1 cellular context compared by ENCODE assay signal in the genomic region with DNA sequence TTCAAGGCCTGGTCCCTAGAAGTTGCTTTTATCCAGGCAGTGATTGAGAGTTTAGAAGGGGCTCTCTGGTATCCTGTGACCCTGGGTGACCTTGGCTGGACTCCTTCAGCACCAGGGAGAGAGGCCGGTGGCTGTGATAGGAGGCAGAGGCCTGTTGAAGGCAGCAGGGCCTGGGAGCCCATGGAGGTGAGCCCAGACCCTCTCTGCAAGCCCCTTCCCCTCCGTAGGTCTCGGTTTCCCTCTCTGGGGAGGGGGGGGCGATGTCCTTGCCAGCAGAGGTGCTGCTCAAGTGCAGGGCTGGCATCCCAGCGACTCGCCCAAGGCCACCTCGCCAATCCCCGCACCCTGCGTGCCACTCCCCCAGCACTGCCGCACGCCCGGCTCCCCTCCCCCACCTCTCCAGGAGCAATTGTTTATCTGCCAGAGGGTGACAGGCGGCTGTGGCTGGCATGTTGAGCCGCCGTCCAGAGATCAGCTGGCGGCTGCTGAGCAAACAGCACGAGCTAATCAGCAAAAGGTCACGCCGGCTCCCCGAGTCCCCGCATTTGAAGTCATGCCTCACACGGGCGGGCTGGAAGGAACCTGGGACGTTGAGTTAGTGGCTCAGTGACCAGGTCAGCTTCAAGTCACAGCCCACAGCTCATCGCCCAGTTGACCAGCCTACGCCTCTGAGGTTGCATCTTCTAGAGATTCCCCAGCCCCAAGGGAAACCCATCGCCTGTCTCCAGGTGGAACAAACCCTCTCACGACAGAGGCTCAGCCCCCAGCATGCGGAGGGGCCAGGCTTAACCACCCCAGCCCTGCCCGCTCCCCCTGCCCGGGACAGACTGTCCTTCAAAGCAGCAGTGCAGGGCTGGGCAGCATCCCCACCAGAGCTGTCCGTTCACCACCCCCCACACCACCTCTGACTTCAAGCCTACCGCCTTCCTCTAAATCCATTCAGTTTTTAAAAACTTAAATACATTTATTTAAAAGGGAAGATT.
TF ChIP-seq lines count a peak whose summit lies in the region.

No MANE protein-coding gene starts in this region.

TF ChIP-seq in HepG2, 621 proteins besides CTCF, POLR2A, EP300 and RAD21 (continued from another document and continues in another):
- peak; percentile 89 for TF ChIP-seq CBFB (CRISPR knock-in tag; IDR thresholded peaks at IDR 0.05)
- peak; percentile 63; the same call in 1 of the 2 replicates for TF ChIP-seq CHD2 (IDR thresholded peaks at IDR 0.05; ENCODE audit: low read depth, low read length)
- TF ChIP-seq ZNF737 (CRISPR knock-in tag; IDR thresholded peaks at IDR 0.05; ENCODE audit: borderline replicate concordance) = peak; percentile 65; the same call in 1 of the 2 replicates
- TF ChIP-seq NCOA2 (CRISPR knock-in tag; IDR thresholded peaks at IDR 0.05) = peak; percentile 95
- TF ChIP-seq SNAPC5 (CRISPR knock-in tag; IDR thresholded peaks at IDR 0.05; ENCODE audit: borderline replicate concordance) = peak; percentile 95; the same call in 1 of the 2 replicates
- no peak for TF ChIP-seq ARHGAP35 (CRISPR knock-in tag; IDR thresholded peaks at IDR 0.05; ENCODE audit: borderline replicate concordance)
- TF ChIP-seq, protein P1, sequence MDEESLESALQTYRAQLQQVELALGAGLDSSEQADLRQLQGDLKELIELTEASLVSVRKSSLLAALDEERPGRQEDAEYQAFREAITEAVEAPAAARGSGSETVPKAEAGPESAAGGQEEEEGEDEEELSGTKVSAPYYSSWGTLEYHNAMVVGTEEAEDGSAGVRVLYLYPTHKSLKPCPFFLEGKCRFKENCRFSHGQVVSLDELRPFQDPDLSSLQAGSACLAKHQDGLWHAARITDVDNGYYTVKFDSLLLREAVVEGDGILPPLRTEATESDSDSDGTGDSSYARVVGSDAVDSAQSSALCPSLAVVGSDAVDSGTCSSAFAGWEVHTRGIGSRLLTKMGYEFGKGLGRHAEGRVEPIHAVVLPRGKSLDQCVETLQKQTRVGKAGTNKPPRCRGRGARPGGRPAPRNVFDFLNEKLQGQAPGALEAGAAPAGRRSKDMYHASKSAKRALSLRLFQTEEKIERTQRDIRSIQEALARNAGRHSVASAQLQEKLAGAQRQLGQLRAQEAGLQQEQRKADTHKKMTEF (CRISPR knock-in tag; IDR thresholded peaks at IDR 0.05) = peak; percentile 98
- TF ChIP-seq ZSCAN25 (CRISPR knock-in tag; IDR thresholded peaks at IDR 0.05) = peak; percentile 87; the same call in 1 of the 2 replicates
- TF ChIP-seq ZHX1 (CRISPR knock-in tag; IDR thresholded peaks at IDR 0.05; ENCODE audit: low read depth) = peak; percentile 84; the same call in 1 of the 2 replicates
- peak; percentile 80 for TF ChIP-seq PHF5A (CRISPR knock-in tag; IDR thresholded peaks at IDR 0.05; ENCODE audit: low read depth, unreplicated experiment)
- no peak for TF ChIP-seq SP2 (CRISPR knock-in tag; IDR thresholded peaks at IDR 0.05)
- peak; percentile 89; the same call in 1 of the 2 replicates for TF ChIP-seq ZNF232 (CRISPR knock-in tag; IDR thresholded peaks at IDR 0.05; ENCODE audit: borderline replicate concordance)
- TF ChIP-seq, protein P2, sequence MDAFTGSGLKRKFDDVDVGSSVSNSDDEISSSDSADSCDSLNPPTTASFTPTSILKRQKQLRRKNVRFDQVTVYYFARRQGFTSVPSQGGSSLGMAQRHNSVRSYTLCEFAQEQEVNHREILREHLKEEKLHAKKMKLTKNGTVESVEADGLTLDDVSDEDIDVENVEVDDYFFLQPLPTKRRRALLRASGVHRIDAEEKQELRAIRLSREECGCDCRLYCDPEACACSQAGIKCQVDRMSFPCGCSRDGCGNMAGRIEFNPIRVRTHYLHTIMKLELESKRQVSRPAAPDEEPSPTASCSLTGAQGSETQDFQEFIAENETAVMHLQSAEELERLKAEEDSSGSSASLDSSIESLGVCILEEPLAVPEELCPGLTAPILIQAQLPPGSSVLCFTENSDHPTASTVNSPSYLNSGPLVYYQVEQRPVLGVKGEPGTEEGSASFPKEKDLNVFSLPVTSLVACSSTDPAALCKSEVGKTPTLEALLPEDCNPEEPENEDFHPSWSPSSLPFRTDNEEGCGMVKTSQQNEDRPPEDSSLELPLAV (CRISPR knock-in tag; conservative IDR thresholded peaks at IDR 0.05; ENCODE audit: low read depth) = 0 out of 2 replicates have a peak, but pooled peaks have one; percentile 33
- TF ChIP-seq, protein P3, sequence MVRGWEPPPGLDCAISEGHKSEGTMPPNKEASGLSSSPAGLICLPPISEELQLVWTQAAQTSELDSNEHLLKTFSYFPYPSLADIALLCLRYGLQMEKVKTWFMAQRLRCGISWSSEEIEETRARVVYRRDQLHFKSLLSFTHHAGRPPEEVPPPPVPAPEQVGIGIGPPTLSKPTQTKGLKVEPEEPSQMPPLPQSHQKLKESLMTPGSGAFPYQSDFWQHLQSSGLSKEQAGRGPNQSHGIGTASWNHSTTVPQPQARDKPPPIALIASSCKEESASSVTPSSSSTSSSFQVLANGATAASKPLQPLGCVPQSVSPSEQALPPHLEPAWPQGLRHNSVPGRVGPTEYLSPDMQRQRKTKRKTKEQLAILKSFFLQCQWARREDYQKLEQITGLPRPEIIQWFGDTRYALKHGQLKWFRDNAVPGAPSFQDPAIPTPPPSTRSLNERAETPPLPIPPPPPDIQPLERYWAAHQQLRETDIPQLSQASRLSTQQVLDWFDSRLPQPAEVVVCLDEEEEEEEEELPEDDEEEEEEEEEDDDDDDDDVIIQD (CRISPR knock-in tag; IDR thresholded peaks at IDR 0.05; ENCODE audit: low read depth) = no peak
- no peak for TF ChIP-seq IKZF1 (IDR thresholded peaks at IDR 0.05)
- no peak for TF ChIP-seq POLR2AphosphoS2 (IDR thresholded peaks at IDR 0.05; ENCODE audit: low read depth, low read length)
- TF ChIP-seq TOPORS (CRISPR knock-in tag; IDR thresholded peaks at IDR 0.05) = peak; percentile 94
- TF ChIP-seq FIP1L1 (IDR thresholded peaks at IDR 0.05; ENCODE audit: borderline replicate concordance, insufficient read depth, low read depth, low read length) = no peak
- peak; percentile 77 for TF ChIP-seq ZNF768 (CRISPR knock-in tag; IDR thresholded peaks at IDR 0.05)
- TF ChIP-seq MEIS1 (CRISPR knock-in tag; IDR thresholded peaks at IDR 0.05; ENCODE audit: borderline replicate concordance) = peak; percentile 98
- TF ChIP-seq CREB1 (IDR thresholded peaks at IDR 0.05) = no peak
- TF ChIP-seq CREB1 (CRISPR knock-in tag; IDR thresholded peaks at IDR 0.05) = no peak
- 0 out of 2 replicates have a peak, but pooled peaks have one; percentile 52 for TF ChIP-seq ZNF256 (CRISPR knock-in tag; conservative IDR thresholded peaks at IDR 0.05)
- TF ChIP-seq GLI4 (CRISPR knock-in tag; IDR thresholded peaks at IDR 0.05; ENCODE audit: borderline replicate concordance) = no peak
- peak; percentile 93 for TF ChIP-seq FOXK1 (CRISPR knock-in tag; IDR thresholded peaks at IDR 0.05; ENCODE audit: borderline replicate concordance, low read depth)
- TF ChIP-seq RFXAP (CRISPR knock-in tag; IDR thresholded peaks at IDR 0.05; ENCODE audit: borderline replicate concordance) = peak; percentile 89
- peak; percentile 72; the same call in 1 of the 2 replicates for TF ChIP-seq ETV6 (CRISPR knock-in tag; conservative IDR thresholded peaks at IDR 0.05)
- TF ChIP-seq GLMP (CRISPR knock-in tag; IDR thresholded peaks at IDR 0.05; ENCODE audit: borderline replicate concordance) = no peak
- no peak; the same call in 1 of the 2 replicates for TF ChIP-seq TSC22D2 (CRISPR knock-in tag; IDR thresholded peaks at IDR 0.05; ENCODE audit: borderline replicate concordance)
- TF ChIP-seq REXO4 (CRISPR knock-in tag; IDR thresholded peaks at IDR 0.05; ENCODE audit: borderline replicate concordance) = no peak
- TF ChIP-seq ELF3 (CRISPR knock-in tag; IDR thresholded peaks at IDR 0.05) = peak; percentile 80
- TF ChIP-seq ELF4 (CRISPR knock-in tag; IDR thresholded peaks at IDR 0.05; ENCODE audit: borderline replicate concordance) = no peak
- no peak for TF ChIP-seq RFX5 (IDR thresholded peaks at IDR 0.05; ENCODE audit: low read depth, low read length)
- no peak for TF ChIP-seq ZNF253 (CRISPR knock-in tag; IDR thresholded peaks at IDR 0.05; ENCODE audit: borderline replicate concordance)
- peak; percentile 96 for TF ChIP-seq NFKBIZ (CRISPR knock-in tag; IDR thresholded peaks at IDR 0.05)
- TF ChIP-seq, protein P4, sequence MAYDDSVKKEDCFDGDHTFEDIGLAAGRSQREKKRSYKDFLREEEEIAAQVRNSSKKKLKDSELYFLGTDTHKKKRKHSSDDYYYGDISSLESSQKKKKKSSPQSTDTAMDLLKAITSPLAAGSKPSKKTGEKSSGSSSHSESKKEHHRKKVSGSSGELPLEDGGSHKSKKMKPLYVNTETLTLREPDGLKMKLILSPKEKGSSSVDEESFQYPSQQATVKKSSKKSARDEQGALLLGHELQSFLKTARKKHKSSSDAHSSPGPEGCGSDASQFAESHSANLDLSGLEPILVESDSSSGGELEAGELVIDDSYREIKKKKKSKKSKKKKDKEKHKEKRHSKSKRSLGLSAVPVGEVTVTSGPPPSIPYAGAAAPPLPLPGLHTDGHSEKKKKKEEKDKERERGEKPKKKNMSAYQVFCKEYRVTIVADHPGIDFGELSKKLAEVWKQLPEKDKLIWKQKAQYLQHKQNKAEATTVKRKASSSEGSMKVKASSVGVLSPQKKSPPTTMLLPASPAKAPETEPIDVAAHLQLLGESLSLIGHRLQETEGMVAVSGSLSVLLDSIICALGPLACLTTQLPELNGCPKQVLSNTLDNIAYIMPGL (CRISPR knock-in tag; IDR thresholded peaks at IDR 0.05; ENCODE audit: borderline replicate concordance in 1 of 2, low read depth in 1 of 2) = peak; percentile 65 to 70; a peak in 3 of 4 replicates
- TF ChIP-seq, protein P5, sequence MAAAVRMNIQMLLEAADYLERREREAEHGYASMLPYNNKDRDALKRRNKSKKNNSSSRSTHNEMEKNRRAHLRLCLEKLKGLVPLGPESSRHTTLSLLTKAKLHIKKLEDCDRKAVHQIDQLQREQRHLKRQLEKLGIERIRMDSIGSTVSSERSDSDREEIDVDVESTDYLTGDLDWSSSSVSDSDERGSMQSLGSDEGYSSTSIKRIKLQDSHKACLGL (CRISPR knock-in tag; IDR thresholded peaks at IDR 0.05) = no peak; the same call in 1 of the 2 replicates
- TF ChIP-seq, protein P6, sequence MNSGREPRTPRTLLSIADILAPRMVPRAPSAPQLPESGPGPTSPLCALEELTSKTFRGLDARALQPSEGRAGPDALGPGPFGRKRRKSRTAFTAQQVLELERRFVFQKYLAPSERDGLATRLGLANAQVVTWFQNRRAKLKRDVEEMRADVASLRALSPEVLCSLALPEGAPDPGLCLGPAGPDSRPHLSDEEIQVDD (CRISPR knock-in tag; IDR thresholded peaks at IDR 0.05; ENCODE audit: borderline replicate concordance) = no peak
- TF ChIP-seq ZNF460 (CRISPR knock-in tag; IDR thresholded peaks at IDR 0.05; ENCODE audit: borderline replicate concordance) = peak; percentile 82; the same call in 1 of the 2 replicates
- TF ChIP-seq MYNN (CRISPR knock-in tag; IDR thresholded peaks at IDR 0.05; ENCODE audit: low read depth) = no peak
- no peak for TF ChIP-seq SRSF9 (IDR thresholded peaks at IDR 0.05; ENCODE audit: borderline replicate concordance, insufficient read depth, low read depth, low read length, poor library complexity, severe bottlenecking)
- no peak for TF ChIP-seq MAFG (CRISPR knock-in tag; IDR thresholded peaks at IDR 0.05)
- TF ChIP-seq HNRNPL (IDR thresholded peaks at IDR 0.05; ENCODE audit: low read depth, low read length) = peak; percentile 97
- peak; percentile 72 for TF ChIP-seq MED8 (CRISPR knock-in tag; IDR thresholded peaks at IDR 0.05; ENCODE audit: insufficient replicate concordance)
- peak; percentile 47; the same call in 1 of the 2 replicates for TF ChIP-seq ZBTB2 (CRISPR knock-in tag; IDR thresholded peaks at IDR 0.05; ENCODE audit: low read depth)
- TF ChIP-seq PLRG1 (conservative IDR thresholded peaks at IDR 0.05) = no peak
